Comparison of ENCODE assay signal across 25 cellular contexts in the genomic region with DNA sequence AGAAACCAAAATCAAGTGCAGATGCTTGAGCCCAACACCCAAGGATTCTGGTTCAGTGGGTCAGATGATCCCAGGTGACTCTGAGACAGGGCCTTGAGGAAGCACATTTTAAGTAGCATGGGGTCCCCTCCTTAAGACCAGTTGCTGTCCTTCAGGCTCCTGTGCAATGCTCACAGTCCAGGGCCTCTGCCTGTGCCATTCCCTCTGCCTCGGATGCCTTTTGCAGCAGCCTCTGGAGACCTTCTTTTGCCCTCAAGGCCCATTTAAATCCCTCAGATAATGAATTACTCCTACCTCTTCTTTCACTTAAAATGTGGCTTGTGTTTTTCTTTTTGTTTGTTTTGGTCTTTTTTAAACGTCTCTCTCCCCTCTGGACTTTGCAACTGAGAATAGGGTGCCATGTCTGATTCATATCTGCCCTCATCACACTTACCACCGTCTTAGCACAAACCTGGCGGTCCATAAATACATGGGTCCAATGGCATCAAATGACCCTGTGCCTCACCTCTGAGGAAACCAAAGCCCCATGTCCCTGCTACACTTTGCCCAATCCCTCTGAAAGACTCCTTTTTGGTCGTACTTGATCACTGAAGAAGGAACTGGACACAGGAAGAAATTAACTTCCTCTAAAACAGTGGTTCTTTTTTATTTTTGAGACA. TPM values are rescaled to one million over a fixed set of nuclear protein-coding genes. Genes with fewer than 3 reads are reported as not detected.
A peak's percentile ranks its signal among the peaks of the same experiment; 100 is the strongest.
DNase-seq lines count a peak whose midpoint lies in the region; ATAC-seq lines count a peak whose summit lies in the region.
"Had no signal": no experiment of that assay in that cellular context is flagged by ENCODE, and none has a peak within 500 bp of the region (broad histone marks: within the 10 kb centered on the region; RNA-seq: fewer than 3 reads in every experiment).

No MANE protein-coding gene starts in this region.

- H3K27ac ChIP-seq in stomach smooth muscle (ENCODE audit: low read length), result peak overlapping the region; percentile 63
- H3K27ac ChIP-seq: colonic mucosa, prostate gland, suprapubic skin had no signal

- no peak overlapping the region for H3K9ac ChIP-seq in stomach smooth muscle (ENCODE audit: low read length in 2 of 2)

- H3K4me1 ChIP-seq in stomach smooth muscle (ENCODE audit: control insufficient read depth, insufficient read depth, low read length), result peaks cover 24% of the 10 kb centered on the region
- H3K4me1 ChIP-seq: colonic mucosa, prostate gland had no signal

- ATAC-seq in GM21717 (IDR thresholded peaks at IDR 0.05; ENCODE audit: unreplicated experiment), result no peak
- ATAC-seq: left lobe of liver had no signal

- H3K4me3 ChIP-seq in stomach smooth muscle (ENCODE audit: low read length in 2 of 2), result no peak overlapping the region
- H3K4me3 ChIP-seq: colonic mucosa, prostate gland, suprapubic skin had no signal

- peaks cover 55 to 58% of the 10 kb centered on the region in 2 donors for H3K36me3 ChIP-seq in stomach smooth muscle (ENCODE audit: control insufficient read depth in 2 of 2, insufficient read depth in 2 of 2, low read length in 2 of 2)
- H3K36me3 ChIP-seq: colonic mucosa, prostate gland, suprapubic skin had no signal

- no peaks in the 10 kb centered on the region for H3K27me3 ChIP-seq in stomach smooth muscle (ENCODE audit: control insufficient read depth in 1 of 2, insufficient read depth in 2 of 2, low read length in 2 of 2)
- H3K27me3 ChIP-seq: colonic mucosa, suprapubic skin had no signal

- peak; percentile 33 for DNase-seq in activated CD8-positive, alpha-beta memory T cell treated with anti-CD3 and anti-CD28 coated beads, Interleukin-2, amount 50 U/mL, for 48 hours
- DNase-seq in activated CD8-positive, alpha-beta memory T cell treated with anti-CD3 and anti-CD28 coated beads for 24 hours, result no peak
- DNase-seq in SKM-1 (lab: John Stamatoyannopoulos, UW; ENCODE audit: unreplicated experiment), result peak; percentile 16
- DNase-seq in mesenteric fat pad (ENCODE audit: low spot score), result peak; percentile 62
- DNase-seq in NCI-H526 (lab: John Stamatoyannopoulos, UW), result no peak
- no peak for DNase-seq in NCI-H2171 (lab: John Stamatoyannopoulos, UW)
- DNase-seq: activated CD4-positive, alpha-beta T cell treated with anti-CD3 and anti-CD28 coated beads, Interleukin-2, amount 50 U/mL, for 48 hours; activated naive CD4-positive, alpha-beta T cell treated with anti-CD3 and anti-CD28 coated beads for 36 hours; amygdala; CD4-positive, alpha-beta memory T cell; colonic mucosa; effector memory CD8-positive, alpha-beta T cell; mesendoderm; NCI-H1048; NCI-H1694; stimulated activated CD4-positive, alpha-beta T cell treated with anti-CD3 and anti-CD28 coated beads, Interleukin-4, amount 100 ng/mL, for 1 hour had no signal

- no peaks in the 10 kb centered on the region for H3K9me3 ChIP-seq in stomach smooth muscle (ENCODE audit: control insufficient read depth in 2 of 2, low read length in 2 of 2)
- H3K9me3 ChIP-seq: colonic mucosa, prostate gland, suprapubic skin had no signal

RNA-seq across cellular contexts. Expression of a gene that starts 14.2 kb away (rescaled TPM):
- 13.2 TPM for total RNA-seq in mesenteric fat pad
- total RNA-seq: A172; activated naive CD4-positive, alpha-beta T cell treated with anti-CD3 and anti-CD28 coated beads for 36 hours; bronchial epithelial cell; CD4-positive, alpha-beta memory T cell; epithelial cell of proximal tubule; myocyte had no signal

RNA-seq across cellular contexts. Expression of a gene that starts 19.7 kb away (rescaled TPM):
- 44.2 TPM for total RNA-seq in mesenteric fat pad

Comparison
In these comparisons a context has a peak if more than half of its experiments do, and no peak if none do; other contexts are left out.
1. DNase-seq: peak in activated CD8-positive, alpha-beta memory T cell treated with anti-CD3 and anti-CD28 coated beads, Interleukin-2, amount 50 U/mL, for 48 hours (single experiment), SKM-1 (single experiment) and mesenteric fat pad (single experiment); none in activated CD8-positive, alpha-beta memory T cell treated with anti-CD3 and anti-CD28 coated beads for 24 hours (single experiment), NCI-H526 (0 of 2) and NCI-H2171 (single experiment).